Comparison of ENCODE assay signal across 15 cellular contexts in genomic region chr6:38259736-38260135, GRCh38.
DNase-seq lines count a peak whose midpoint lies in the region; ATAC-seq and TF ChIP-seq lines count a peak whose summit lies in the region.
"Had no signal": no experiment of that assay in that cellular context is flagged by ENCODE, and none has a peak within 500 bp of the region (broad histone marks: within the 10 kb centered on the region; RNA-seq: fewer than 3 reads in every experiment).

No MANE protein-coding gene starts in this region.

- peak overlapping the region; percentile 8; the same call in 1 of the 2 replicates for H3K23ac ChIP-seq in IMR-90 (ENCODE audit: low read depth, low read length)

- peaks cover 0 to 5% of the 10 kb centered on the region in 2 experiments; a peak in 2 of 4 replicates for H3K79me1 ChIP-seq in IMR-90 (ENCODE audit: low read depth in 1 of 2, low read length in 2 of 2)

- DNase-seq in COLO829 (ENCODE audit: low spot score): peak; percentile 50
- peak; percentile 87 for DNase-seq in IMR-90
- DNase-seq in astrocyte of the hippocampus (ENCODE audit: low read depth, low spot score): peak; percentile 21
- DNase-seq in kidney tubule cell (ENCODE audit: low spot score): peak; percentile 47
- DNase-seq in SKM-1 (lab: John Stamatoyannopoulos, UW; ENCODE audit: unreplicated experiment): no peak
- no peak for DNase-seq in HK-2 (ENCODE audit: unreplicated experiment)
- DNase-seq in activated naive CD4-positive, alpha-beta T cell treated with Interleukin-2 at 50 U/mL for 16 hours: no peak
- DNase-seq: left cardiac atrium; naive thymus-derived CD8-positive, alpha-beta T cell; NCI-H1105; NCI-H510A; sigmoid colon had no signal

- peak overlapping the region; percentile 48 for H3K27ac ChIP-seq in IMR-90 (ENCODE audit: insufficient read depth, low read length)
- H3K27ac ChIP-seq: coronary artery, sigmoid colon, suprapubic skin had no signal

- no peaks in the 10 kb centered on the region for H3K9me3 ChIP-seq in IMR-90 (ENCODE audit: control insufficient read depth, insufficient read depth, low read length)
- H3K9me3 ChIP-seq: sigmoid colon, suprapubic skin had no signal

- H4K5ac ChIP-seq in IMR-90 (ENCODE audit: low read depth, low read length): no peak overlapping the region

- H4K20me1 ChIP-seq in IMR-90 (ENCODE audit: insufficient read depth, low read length): no peaks in the 10 kb centered on the region

- POLR2A ChIA-PET in IMR-90 (lab: Charles Lee; ENCODE audit: unreplicated experiment): no interaction called here

- H3K4me3 ChIP-seq in IMR-90 (ENCODE audit: insufficient read depth, low read depth, low read length): no peak overlapping the region
- H3K4me3 ChIP-seq: coronary artery, sigmoid colon, suprapubic skin had no signal

- CTCF ChIA-PET in IMR-90 (lab: Yijun Ruan, JAX): no interaction called here

- peak overlapping the region; percentile 92 for H2BK120ac ChIP-seq in IMR-90 (ENCODE audit: low read depth, low read length)

- no peak overlapping the region; the same call in 1 of the 2 replicates for H3K18ac ChIP-seq in IMR-90 (ENCODE audit: low read depth, low read length)

- no peak overlapping the region for H3K9ac ChIP-seq in IMR-90 (ENCODE audit: low read depth, low read length)

- peak; percentile 66 for ATAC-seq in IMR-90 (ENCODE audit: low read depth)
- ATAC-seq: left cardiac atrium; naive thymus-derived CD8-positive, alpha-beta T cell; WTC11 had no signal

- 0 out of 2 replicates have a peak overlapping the region, but pooled peaks have one; percentile 36 for H3K56ac ChIP-seq in IMR-90 (ENCODE audit: extremely low read depth, insufficient read depth, low read length)

- TF ChIP-seq POLR2A in IMR-90 (IDR thresholded peaks at IDR 0.05; ENCODE audit: low read depth, low read length): no peak

- TF ChIP-seq RAD21 in IMR-90 (IDR thresholded peaks at IDR 0.05; ENCODE audit: low read length): no peak

- H4K91ac ChIP-seq in IMR-90 (ENCODE audit: insufficient read depth, low read depth, low read length): peak overlapping the region; percentile 50; the same call in 1 of the 2 replicates

- H3K9me1 ChIP-seq in IMR-90 (ENCODE audit: insufficient read depth, low read length): peaks cover 11% of the 10 kb centered on the region

- 0 out of 2 replicates have a peak overlapping the region, but pooled peaks have one; percentile 81 for H3K14ac ChIP-seq in IMR-90 (replicated peaks; ENCODE audit: low read depth, low read length)

- no peak overlapping the region for H2AK9ac ChIP-seq in IMR-90 (replicated peaks; ENCODE audit: low read depth, low read length, poor library complexity)

- peak overlapping the region; percentile 68 for H3K4me2 ChIP-seq in IMR-90 (ENCODE audit: low read depth, low read length)

- intact Hi-C loops in IMR-90 (cut with micrococcal nuclease): loop anchor here (5.0 kb wide), 1 partner anchor 78 kb away; no protein-coding TSS in a partner anchor

- no peaks in the 10 kb centered on the region for H3K27me3 ChIP-seq in IMR-90 (ENCODE audit: control insufficient read depth, insufficient read depth, low read length)
- H3K27me3 ChIP-seq: sigmoid colon, suprapubic skin had no signal

- peak overlapping the region; percentile 67; the same call in 1 of the 2 replicates for H3K4ac ChIP-seq in IMR-90 (ENCODE audit: low read depth, low read length)

- H2BK5ac ChIP-seq in IMR-90 (ENCODE audit: low read depth, low read length, poor library complexity, severe bottlenecking): peak overlapping the region; percentile 90

- dilution Hi-C loops in IMR-90 (cut with HindIII; ENCODE audit: low sequenced_read_pairs, unreplicated experiment): no loop called here

- H2AK5ac ChIP-seq in IMR-90 (ENCODE audit: low read depth, low read length): peak overlapping the region; percentile 84

- H3K4me1 ChIP-seq in IMR-90 (ENCODE audit: control insufficient read depth, insufficient read depth, low read length): peaks cover 15% of the 10 kb centered on the region
- H3K4me1 ChIP-seq: suprapubic skin had no signal

- in situ Hi-C loops in IMR-90 (cut with MboI; ENCODE audit: low sequenced_read_pairs): no loop called here

- no peak overlapping the region for H2AFZ ChIP-seq in IMR-90 (replicated peaks; ENCODE audit: low read length, poor library complexity)

- TF ChIP-seq CTCF in IMR-90 (conservative IDR thresholded peaks at IDR 0.05; ENCODE audit: low read depth, low read length): no peak

- WGBS in IMR-90 (ENCODE audit: extremely low coverage in 2 of 2, insufficient read length in 1 of 2), 2 experiments: no CpG with 5 or more reads among the region's 2 CpGs

- no TSS peak for BruUV-seq in IMR-90 (replicated peaks; lab: Mats Ljungman, UMichigan)

- peak overlapping the region; percentile 89; the same call in 2 of the 3 replicates for H2BK15ac ChIP-seq in IMR-90 (ENCODE audit: low read depth, low read length)

- H3K36me3 ChIP-seq in IMR-90 (ENCODE audit: control insufficient read depth, insufficient read depth, low read length): no peaks in the 10 kb centered on the region

- peak overlapping the region; percentile 72 for H2BK20ac ChIP-seq in IMR-90 (ENCODE audit: low read depth, low read length)

- H4K8ac ChIP-seq in IMR-90 (ENCODE audit: low read depth in 2 of 2, low read length in 2 of 2): no peak overlapping the region; a peak in 1 of 4 replicates

TF ChIP-seq in IMR-90, 13 proteins besides CTCF, POLR2A, EP300 and RAD21:
- TF ChIP-seq FOS (IDR thresholded peaks at IDR 0.05; ENCODE audit: low read depth, low read length) (peak; percentile 50), USF2 (IDR thresholded peaks at IDR 0.05; ENCODE audit: low read depth, low read length) (no peak), MAFK (IDR thresholded peaks at IDR 0.05; ENCODE audit: low read depth, low read length) (0 out of 2 replicates have a peak, but pooled peaks have one; percentile 40), RCOR1 (IDR thresholded peaks at IDR 0.05; ENCODE audit: insufficient replicate concordance, low read length) (no peak), BHLHE40 (IDR thresholded peaks at IDR 0.05; ENCODE audit: low read depth, low read length) (peak; percentile 25; the same call in 1 of the 2 replicates), MXI1 (IDR thresholded peaks at IDR 0.05; ENCODE audit: borderline replicate concordance, low read depth, low read length) (no peak), RFX5 (IDR thresholded peaks at IDR 0.05; ENCODE audit: low read depth, low read length) (no peak)

Comparison
In these comparisons a context has a peak if more than half of its experiments do, and no peak if none do; other contexts are left out.
1. DNase-seq: peak in COLO829 (single experiment), IMR-90 (single experiment), astrocyte of the hippocampus (single experiment) and kidney tubule cell (single experiment); none in SKM-1 (single experiment), HK-2 (single experiment) and activated naive CD4-positive, alpha-beta T cell treated with Interleukin-2 at 50 U/mL for 16 hours (single experiment).